In the genomic region with DNA sequence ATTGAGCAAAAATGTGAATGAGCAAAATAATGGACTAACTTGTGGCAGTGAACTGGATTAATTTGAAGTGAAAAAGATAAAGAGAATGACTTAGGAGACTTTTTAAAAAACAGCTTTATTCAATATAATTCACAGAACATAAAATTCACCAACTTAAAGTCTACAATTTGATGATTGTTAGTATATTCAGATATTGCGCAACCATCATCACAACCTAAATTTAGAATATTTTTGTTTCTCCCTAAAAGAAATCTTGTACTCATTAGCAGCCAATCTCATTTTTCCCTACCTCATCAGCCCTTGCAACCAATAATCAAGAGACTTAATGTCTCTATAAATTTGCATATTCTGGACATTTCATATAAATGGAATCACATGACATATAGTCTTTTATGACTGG, we compare ENCODE assay signal across 18 cellular contexts.
DNase-seq lines count a peak whose midpoint lies in the region; ATAC-seq, FAIRE-seq and TF ChIP-seq lines count a peak whose summit lies in the region.
"Had no signal": no experiment of that assay in that cellular context is flagged by ENCODE, and none has a peak within 500 bp of the region (broad histone marks: within the 10 kb centered on the region; RNA-seq: fewer than 3 reads in every experiment).

No MANE protein-coding gene starts in this region.

- H3K36me3 ChIP-seq in GM23248 (ENCODE audit: low read depth) (no peaks in the 10 kb centered on the region), PC-3 (ENCODE audit: low read depth, low read length) (no peaks in the 10 kb centered on the region), kidney (ENCODE audit: control insufficient read depth in 1 of 2, insufficient read depth in 2 of 2, low read length in 2 of 2) (no peaks in the 10 kb centered on the region)
- H3K36me3 ChIP-seq: HAP-1 had no signal

- H3K9ac ChIP-seq in GM23248 (no peak overlapping the region), PC-3 (ENCODE audit: low read length) (no peak overlapping the region), kidney (ENCODE audit: low read length in 2 of 2) (no peak overlapping the region)

- in situ Hi-C loops in GM23248 (cut with MboI) = no loop called here

- H3F3A ChIP-seq in GM23248 (ENCODE audit: insufficient read depth) (no peaks in the 10 kb centered on the region), PC-3 (ENCODE audit: low read length, unreplicated experiment) (no peaks in the 10 kb centered on the region)

- H3K4me1 ChIP-seq in A549 (no peaks in the 10 kb centered on the region), GM23248 (ENCODE audit: insufficient read depth) (no peaks in the 10 kb centered on the region), PC-3 (ENCODE audit: insufficient read depth, low read length) (no peaks in the 10 kb centered on the region), kidney (ENCODE audit: control insufficient read depth in 1 of 2, insufficient read depth in 1 of 2, low read depth in 1 of 2, low read length in 2 of 2) (no peaks in the 10 kb centered on the region)

- no peak overlapping the region for H3K4me3 ChIP-seq in A549
- H3K4me3 ChIP-seq in GM23248 = no peak overlapping the region
- H3K4me3 ChIP-seq in PC-3 (ENCODE audit: low read length) = no peak overlapping the region
- no peak overlapping the region for H3K4me3 ChIP-seq in kidney (ENCODE audit: low read length in 2 of 2)
- H3K4me3 ChIP-seq: GM12878, GM23338, HAP-1 had no signal

- TF ChIP-seq POLR2A in A549 (IDR thresholded peaks at IDR 0.05; ENCODE audit: low read length) = no peak

- TF ChIP-seq EP300 in A549 (IDR thresholded peaks at IDR 0.05) (no peak), Ishikawa (IDR thresholded peaks at IDR 0.05; ENCODE audit: borderline replicate concordance) (no peak)

- no peak for TF ChIP-seq RAD21 in A549 (conservative IDR thresholded peaks at IDR 0.05 in 1 of 2, IDR thresholded peaks at IDR 0.05 in 1 of 2)
- TF ChIP-seq RAD21 in Ishikawa (IDR thresholded peaks at IDR 0.05; ENCODE audit: low read depth) = no peak

- no peak overlapping the region for H3K27ac ChIP-seq in A549
- no peak overlapping the region for H3K27ac ChIP-seq in GM23248
- H3K27ac ChIP-seq in PC-3 (ENCODE audit: low read length) = no peak overlapping the region
- no peak overlapping the region for H3K27ac ChIP-seq in kidney (ENCODE audit: low read depth in 2 of 2, low read length in 2 of 2)

- H4K20me1 ChIP-seq in GM23248 (ENCODE audit: insufficient read depth) (no peaks in the 10 kb centered on the region), PC-3 (ENCODE audit: low read length) (no peaks in the 10 kb centered on the region)

- CTCF ChIA-PET in A549 (lab: Yijun Ruan, JAX) (no interaction called here), PC-3 (lab: Charles Lee) (no interaction called here)

- POLR2A ChIA-PET in A549 (lab: Yijun Ruan, JAX) (no interaction called here), PC-3 (lab: Charles Lee; ENCODE audit: unreplicated experiment) (no interaction called here)

- H3K4me2 ChIP-seq in A549 = no peak overlapping the region
- no peak overlapping the region for H3K4me2 ChIP-seq in GM23248 (ENCODE audit: unreplicated experiment)
- H3K4me2 ChIP-seq in PC-3 (ENCODE audit: low read length) = no peak overlapping the region
- H3K4me2 ChIP-seq: GM23338 had no signal

- H3K9me3 ChIP-seq in A549 = no peaks in the 10 kb centered on the region
- H3K9me3 ChIP-seq in GM23248 (ENCODE audit: low read depth) = no peaks in the 10 kb centered on the region
- H3K9me3 ChIP-seq in PC-3 (ENCODE audit: low read length) = peaks cover 13% of the 10 kb centered on the region
- H3K9me3 ChIP-seq in kidney (ENCODE audit: control insufficient read depth in 1 of 2, low read length in 2 of 2) = no peaks in the 10 kb centered on the region
- H3K9me3 ChIP-seq: HAP-1 had no signal

- WGBS in A549 (ENCODE audit: missing lambda C conversion rate) = 96% methylated on average over 1 of the region's 1 CpG
- WGBS in GM23248 (ENCODE audit: low coverage in 1 of 2, low lambda C conversion rate in 2 of 2, missing lambda C conversion rate in 2 of 2), 2 experiments = 83 to 86% methylated on average over 1 of the region's 1 CpG

- DNase-seq in A549 (ENCODE audit: low read depth in 1 of 2, low spot score in 1 of 2) (no peak), GM23248 (peak; percentile 0), PC-3 (no peak), kidney (no peak)
- DNase-seq in stimulated activated CD4-positive, alpha-beta T cell treated with anti-CD3 and anti-CD28 coated beads, Interleukin-12 subunit alpha, Interleukin-12 subunit beta, amount 100 ng/mL, for 4 hours = no peak
- DNase-seq: 8988T; C1 segment of cervical spinal cord; CD4-positive, alpha-beta memory T cell; COR-L47; DMS153; DND-41 had no signal

- H3K9me2 ChIP-seq in GM23248 (ENCODE audit: insufficient read depth) (no peaks in the 10 kb centered on the region), PC-3 (replicated peaks; ENCODE audit: low read length) (no peaks in the 10 kb centered on the region)

- H3K27me3 ChIP-seq in GM23248 (replicated peaks; ENCODE audit: insufficient read depth) (no peaks in the 10 kb centered on the region), PC-3 (ENCODE audit: low read length) (no peaks in the 10 kb centered on the region)

- H2AFZ ChIP-seq in GM23248 (no peak overlapping the region), PC-3 (ENCODE audit: low read length) (no peak overlapping the region)
- H2AFZ ChIP-seq: GM23338 had no signal

- intact Hi-C loops in PC-3 (cut with micrococcal nuclease) (no loop called here), kidney (cut with DNase I) (no loop called here)

- no peak for ATAC-seq in A549
- no peak for ATAC-seq in PC-3
- ATAC-seq: GM12878, GM23338 had no signal

- no TSS peak for BruUV-seq in PC-3 (replicated peaks; lab: Mats Ljungman, UMichigan)

- H3K79me2 ChIP-seq in GM23248 (ENCODE audit: insufficient read depth) (no peaks in the 10 kb centered on the region), PC-3 (ENCODE audit: low read length) (no peaks in the 10 kb centered on the region)

- no peak for FAIRE-seq in A549 (lab: Jason Lieb, UNC)
- FAIRE-seq in kidney (lab: Jason Lieb, UNC) = no peak
- FAIRE-seq: G401.6, GM12878, GM19239, H54 had no signal

- TF ChIP-seq CTCF in A549 (IDR thresholded peaks at IDR 0.05) = no peak
- TF ChIP-seq CTCF in PC-3 (conservative IDR thresholded peaks at IDR 0.05; ENCODE audit: low read depth, low read length) = no peak
- no peak for TF ChIP-seq CTCF in kidney (IDR thresholded peaks at IDR 0.05; ENCODE audit: borderline replicate concordance, extremely low read depth, insufficient read depth)

TF ChIP-seq in A549, 52 proteins besides CTCF, POLR2A, EP300 and RAD21:
- no peak for TF ChIP-seq MAX (IDR thresholded peaks at IDR 0.05)
- TF ChIP-seq HMGXB4 (CRISPR knock-in tag; IDR thresholded peaks at IDR 0.05; ENCODE audit: borderline replicate concordance) = no peak
- TF ChIP-seq CHD4 (IDR thresholded peaks at IDR 0.05; ENCODE audit: borderline replicate concordance) = no peak
- peak; percentile 90 to 92; a peak in 3 of 4 replicates for TF ChIP-seq CEBPB (IDR thresholded peaks at IDR 0.05)

TF ChIP-seq in Ishikawa, 13 proteins besides CTCF, POLR2A, EP300 and RAD21:
- peak; percentile 92 for TF ChIP-seq CEBPB (IDR thresholded peaks at IDR 0.05)
- no peak for TF ChIP-seq NFIC (IDR thresholded peaks at IDR 0.05)
